8 cellular contexts compared by ENCODE assay signal in the genomic region with DNA sequence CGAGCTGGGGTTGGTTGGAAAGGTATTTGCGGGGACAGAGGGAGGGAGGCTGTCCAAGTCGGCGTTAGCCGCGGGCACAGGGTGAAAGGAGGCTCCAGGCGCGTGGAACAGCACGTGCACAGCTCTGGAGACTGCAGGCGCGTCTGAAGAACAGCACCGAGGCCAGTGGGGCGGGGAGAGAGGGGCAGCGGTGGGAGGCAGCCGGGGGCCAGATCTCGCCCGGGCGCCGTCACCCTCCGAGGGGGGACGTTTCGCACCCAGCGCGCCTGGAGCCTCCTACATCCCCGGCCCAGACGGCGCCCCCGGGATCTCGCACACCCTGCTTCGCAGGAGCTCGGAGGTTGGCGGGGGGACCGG.
DNase-seq lines count a peak whose midpoint lies in the region; ATAC-seq, FAIRE-seq and TF ChIP-seq lines count a peak whose summit lies in the region.

No MANE protein-coding gene starts in this region.

- CTCF ChIA-PET in CD8-positive, alpha-beta T cell (lab: Charles Lee) = interaction anchor here (6.5 to 8.4 kb wide), 2 partner anchors 11 to 73 kb away, joined by 60 to 134 read pairs; no protein-coding TSS in a partner anchor
- CTCF ChIA-PET in K562 (lab: Yijun Ruan, JAX; ENCODE audit: low intra/inter-chr PET ratio) = no interaction called here

- H3K4me2 ChIP-seq in K562 (ENCODE audit: insufficient read depth, low read length) = peak overlapping the region; percentile 81

- H3K9me1 ChIP-seq in K562 (ENCODE audit: control insufficient read depth, insufficient read depth, low read length) = no peaks in the 10 kb centered on the region

- peaks cover 16% of the 10 kb centered on the region for H3K4me1 ChIP-seq in CD8-positive, alpha-beta T cell (ENCODE audit: insufficient read depth, low read length)
- H3K4me1 ChIP-seq in K562 (replicated peaks in 1 of 2; ENCODE audit: control insufficient read depth in 2 of 2, insufficient read depth in 2 of 2, low read length in 2 of 2) (peaks cover 0 to 50% of the 10 kb centered on the region in 2 experiments; a peak in 4 of 5 replicates), muscle layer of colon (ENCODE audit: insufficient read depth, low read length) (peaks cover 8% of the 10 kb centered on the region)

- POLR2A ChIA-PET in CD8-positive, alpha-beta T cell (lab: Charles Lee) = interaction anchor here (0.8 to 1.5 kb wide), 7 partner anchors 12 to 1116 kb away, joined by 3 to 5 read pairs (median 3); a partner anchor contains a TSS
- POLR2A ChIA-PET in K562 (lab: Yijun Ruan, JAX) = interaction anchor here (0.6 to 1.3 kb wide), 3 partner anchors 14 to 323 kb away, joined by 3 read pairs; no protein-coding TSS in a partner anchor

- in situ Hi-C loops in K562 (cut with MboI) = no loop called here

- BruUV-seq in K562 (replicated peaks; lab: Mats Ljungman, UMichigan) = no TSS peak

- peak overlapping the region; percentile 80 for H3K27ac Mint-ChIP-seq in CD8-positive, alpha-beta T cell

- ATAC-seq in CD8-positive, alpha-beta T cell = no peak
- ATAC-seq in HG02973 (IDR thresholded peaks at IDR 0.05; ENCODE audit: unreplicated experiment) (peak; percentile 11), K562 (no peak), HG02938 (IDR thresholded peaks at IDR 0.05; ENCODE audit: unreplicated experiment) (no peak), HG03457 (IDR thresholded peaks at IDR 0.05; ENCODE audit: unreplicated experiment) (no peak)

- H3K9ac ChIP-seq in K562 (ENCODE audit: insufficient read depth in 1 of 2, low read depth in 2 of 2, low read length in 2 of 2) (peak overlapping the region in 1 of 2 experiments; percentile 91; a peak in 2 of 4 replicates), muscle layer of colon (ENCODE audit: low read length) (no peak overlapping the region)

- H3K4me3 ChIP-seq in CD8-positive, alpha-beta T cell (ENCODE audit: low read depth, low read length) = peak overlapping the region; percentile 94
- peak overlapping the region; percentile 52 for H3K4me3 ChIP-seq in K562
- peak overlapping the region; percentile 59 to 83 for H3K4me3 ChIP-seq in muscle layer of colon (ENCODE audit: low read depth in 1 of 2, low read length in 2 of 2)

- no peaks in the 10 kb centered on the region for H3K9me3 Mint-ChIP-seq in CD8-positive, alpha-beta T cell

- H3K27me3 Mint-ChIP-seq in CD8-positive, alpha-beta T cell (ENCODE audit: low read depth) = peaks cover 3% of the 10 kb centered on the region

- H3K36me3 ChIP-seq in CD8-positive, alpha-beta T cell (ENCODE audit: insufficient read depth, low read length) = no peaks in the 10 kb centered on the region
- H3K36me3 ChIP-seq in K562 (ENCODE audit: control insufficient read depth, insufficient read depth, low read length) = no peaks in the 10 kb centered on the region
- no peaks in the 10 kb centered on the region for H3K36me3 ChIP-seq in muscle layer of colon (ENCODE audit: insufficient read depth, low read length)

- peaks cover 10% of the 10 kb centered on the region for H3K36me3 Mint-ChIP-seq in CD8-positive, alpha-beta T cell

- TF ChIP-seq CTCF in CD8-positive, alpha-beta T cell (IDR thresholded peaks at IDR 0.05) = no peak
- no peak for TF ChIP-seq CTCF in K562 (IDR thresholded peaks at IDR 0.05 in 2 of 3, conservative IDR thresholded peaks at IDR 0.05 in 1 of 3; ENCODE audit: insufficient read depth in 2 of 3, low read depth in 1 of 3, low read length in 3 of 3)

- no peaks in the 10 kb centered on the region for H3K79me2 ChIP-seq in K562 (ENCODE audit: control insufficient read depth, insufficient read depth, low read length)

- FAIRE-seq in K562 (lab: Jason Lieb, UNC) = no peak

- no peaks in the 10 kb centered on the region for H3K27me3 ChIP-seq in CD8-positive, alpha-beta T cell (ENCODE audit: insufficient read depth, low read length)
- H3K27me3 ChIP-seq in K562 (ENCODE audit: control insufficient read depth in 2 of 2, insufficient read depth in 2 of 2, low read length in 2 of 2) (peaks cover 26 to 80% of the 10 kb centered on the region in 2 experiments), muscle layer of colon (ENCODE audit: control insufficient read depth in 1 of 2, insufficient read depth in 2 of 2, low read length in 2 of 2) (no peaks in the 10 kb centered on the region)

- peak overlapping the region; percentile 97 for H3K4me3 Mint-ChIP-seq in CD8-positive, alpha-beta T cell

- TF ChIP-seq RAD21 in K562 (CRISPR knock-in tag; conservative IDR thresholded peaks at IDR 0.05 in 1 of 2, IDR thresholded peaks at IDR 0.05 in 1 of 2) = no peak

- H3K9me3 ChIP-seq in CD8-positive, alpha-beta T cell (ENCODE audit: low read length) = no peaks in the 10 kb centered on the region
- H3K9me3 ChIP-seq in K562 (replicated peaks; ENCODE audit: control insufficient read depth, insufficient read depth, low read depth, low read length) = no peaks in the 10 kb centered on the region
- no peaks in the 10 kb centered on the region for H3K9me3 ChIP-seq in muscle layer of colon (ENCODE audit: low read length)

- intact Hi-C loops in CD8-positive, alpha-beta T cell (cut with DNase I, micrococcal nuclease) = loop anchor here (1.0 to 10.0 kb wide), 11 partner anchors 111 to 1783 kb away; a partner anchor contains a TSS
- intact Hi-C loops in K562 (cut with micrococcal nuclease) = no loop called here

- peak overlapping the region; percentile 45 for H3K27ac ChIP-seq in CD8-positive, alpha-beta T cell (ENCODE audit: low read depth, low read length)
- H3K27ac ChIP-seq in K562 (ENCODE audit: extremely low read depth, low read depth, low read length) (no peak overlapping the region), muscle layer of colon (ENCODE audit: low read depth, low read length) (no peak overlapping the region)

- H4K20me1 ChIP-seq in K562 (replicated peaks; ENCODE audit: control insufficient read depth, insufficient read depth, low read length) = peaks cover 7% of the 10 kb centered on the region

- WGBS in K562 (ENCODE audit: insufficient coverage, low coverage, missing lambda C conversion rate) = 1% methylated on average over 16 of the region's 33 CpGs

- no peak for TF ChIP-seq POLR2A in K562 (conservative IDR thresholded peaks at IDR 0.05)

- DNase-seq in CD8-positive, alpha-beta T cell = no peak
- DNase-seq in K562 (ENCODE audit: extremely low read depth in 1 of 4, low spot score in 3 of 4) (no peak), A172 (ENCODE audit: low spot score) (no peak), iPS-NIHi7 (ENCODE audit: extremely low spot score) (no peak)

- peaks cover 11% of the 10 kb centered on the region for H3K4me1 Mint-ChIP-seq in CD8-positive, alpha-beta T cell (ENCODE audit: low read depth)

- peak overlapping the region; percentile 97 for H2AFZ ChIP-seq in K562 (ENCODE audit: low read depth, low read length)

- TF ChIP-seq EP300 in K562 (IDR thresholded peaks at IDR 0.05; ENCODE audit: low read length) = no peak

TF ChIP-seq in K562, 482 proteins besides CTCF, POLR2A, EP300 and RAD21:
- TF ChIP-seq, protein P1, sequence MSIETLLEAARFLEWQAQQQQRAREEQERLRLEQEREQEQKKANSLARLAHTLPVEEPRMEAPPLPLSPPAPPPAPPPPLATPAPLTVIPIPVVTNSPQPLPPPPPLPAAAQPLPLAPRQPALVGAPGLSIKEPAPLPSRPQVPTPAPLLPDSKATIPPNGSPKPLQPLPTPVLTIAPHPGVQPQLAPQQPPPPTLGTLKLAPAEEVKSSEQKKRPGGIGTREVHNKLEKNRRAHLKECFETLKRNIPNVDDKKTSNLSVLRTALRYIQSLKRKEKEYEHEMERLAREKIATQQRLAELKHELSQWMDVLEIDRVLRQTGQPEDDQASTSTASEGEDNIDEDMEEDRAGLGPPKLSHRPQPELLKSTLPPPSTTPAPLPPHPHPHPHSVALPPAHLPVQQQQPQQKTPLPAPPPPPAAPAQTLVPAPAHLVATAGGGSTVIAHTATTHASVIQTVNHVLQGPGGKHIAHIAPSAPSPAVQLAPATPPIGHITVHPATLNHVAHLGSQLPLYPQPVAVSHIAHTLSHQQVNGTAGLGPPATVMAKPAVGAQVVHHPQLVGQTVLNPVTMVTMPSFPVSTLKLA (conservative IDR thresholded peaks at IDR 0.05) = peak in 1 of 2 experiments; percentile 38; a peak in 1 of 4 replicates
- no peak for TF ChIP-seq ZNF830 (CRISPR knock-in tag; IDR thresholded peaks at IDR 0.05)
- TF ChIP-seq NCOA6 (IDR thresholded peaks at IDR 0.05) = 0 out of 2 replicates have a peak, but pooled peaks have one; percentile 27
- TF ChIP-seq BHLHE40 (IDR thresholded peaks at IDR 0.05; ENCODE audit: low read length) = peak; percentile 51
- TF ChIP-seq, protein P2, sequence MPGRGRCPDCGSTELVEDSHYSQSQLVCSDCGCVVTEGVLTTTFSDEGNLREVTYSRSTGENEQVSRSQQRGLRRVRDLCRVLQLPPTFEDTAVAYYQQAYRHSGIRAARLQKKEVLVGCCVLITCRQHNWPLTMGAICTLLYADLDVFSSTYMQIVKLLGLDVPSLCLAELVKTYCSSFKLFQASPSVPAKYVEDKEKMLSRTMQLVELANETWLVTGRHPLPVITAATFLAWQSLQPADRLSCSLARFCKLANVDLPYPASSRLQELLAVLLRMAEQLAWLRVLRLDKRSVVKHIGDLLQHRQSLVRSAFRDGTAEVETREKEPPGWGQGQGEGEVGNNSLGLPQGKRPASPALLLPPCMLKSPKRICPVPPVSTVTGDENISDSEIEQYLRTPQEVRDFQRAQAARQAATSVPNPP (IDR thresholded peaks at IDR 0.05; ENCODE audit: borderline replicate concordance, insufficient read depth, insufficient read length) = no peak
- TF ChIP-seq, protein P3, sequence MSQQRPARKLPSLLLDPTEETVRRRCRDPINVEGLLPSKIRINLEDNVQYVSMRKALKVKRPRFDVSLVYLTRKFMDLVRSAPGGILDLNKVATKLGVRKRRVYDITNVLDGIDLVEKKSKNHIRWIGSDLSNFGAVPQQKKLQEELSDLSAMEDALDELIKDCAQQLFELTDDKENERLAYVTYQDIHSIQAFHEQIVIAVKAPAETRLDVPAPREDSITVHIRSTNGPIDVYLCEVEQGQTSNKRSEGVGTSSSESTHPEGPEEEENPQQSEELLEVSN (IDR thresholded peaks at IDR 0.05; ENCODE audit: borderline replicate concordance in 1 of 2, extremely low read depth in 1 of 2, insufficient read depth in 1 of 2, insufficient read length in 1 of 2, low read depth in 1 of 2, low read length in 1 of 2, poor library complexity in 1 of 2, severe bottlenecking in 1 of 2) = peak in 1 of 2 experiments; percentile 4
- TF ChIP-seq TSC22D4 (tag; IDR thresholded peaks at IDR 0.05) = no peak
